ENCODE assay signal across 15 cellular contexts in genomic region chr11:31237819-31238771, GRCh38.
A peak's percentile ranks its signal among the peaks of the same experiment; 100 is the strongest.
DNase-seq lines count a peak whose midpoint lies in the region; ATAC-seq and TF ChIP-seq lines count a peak whose summit lies in the region.
"Had no signal": no experiment of that assay in that cellular context is flagged by ENCODE, and none has a peak within 500 bp of the region (broad histone marks: within the 10 kb centered on the region; RNA-seq: fewer than 3 reads in every experiment).

No MANE protein-coding gene starts in this region.

- H3K9me3 Mint-ChIP-seq in brain, result no peaks in the 10 kb centered on the region
- H3K9me3 Mint-ChIP-seq in activated CD4-positive, alpha-beta T cell treated with anti-CD3 and anti-CD28 coated beads, Interleukin-2, amount 10 ng/mL, durations not matched to agents 24 days and 14 days, result no peaks in the 10 kb centered on the region
- H3K9me3 Mint-ChIP-seq: activated T-cell treated with anti-CD3 and anti-CD28 coated beads, Interleukin-2, amount 50 U/mL, for 4 hours; CD8-positive, alpha-beta T cell had no signal

- 0 out of 2 replicates have a peak overlapping the region, but pooled peaks have one; percentile 32 for H2AFZ ChIP-seq in Loucy (ENCODE audit: low read length)

- H3K4me2 ChIP-seq in Loucy (ENCODE audit: low read depth, low read length, poor library complexity, severe bottlenecking), result no peak overlapping the region

- H3K27ac Mint-ChIP-seq in brain, result peak overlapping the region; percentile 35 to 91 (median 60)
- H3K27ac Mint-ChIP-seq in activated CD4-positive, alpha-beta T cell treated with anti-CD3 and anti-CD28 coated beads, Interleukin-2, amount 10 ng/mL, durations not matched to agents 24 days and 14 days, result no peak overlapping the region
- H3K27ac Mint-ChIP-seq: CD8-positive, alpha-beta T cell had no signal

- H3K4me1 ChIP-seq in Loucy (ENCODE audit: insufficient read depth, low read length, poor library complexity, severe bottlenecking) (no peaks in the 10 kb centered on the region), colonic mucosa (no peaks in the 10 kb centered on the region)
- H3K4me1 ChIP-seq: testis had no signal

- H3K9me3 ChIP-seq in Loucy (ENCODE audit: insufficient read depth, low read depth, low read length) (no peaks in the 10 kb centered on the region), colonic mucosa (no peaks in the 10 kb centered on the region)
- H3K9me3 ChIP-seq: testis had no signal

- no peaks in the 10 kb centered on the region for H3F3A ChIP-seq in Loucy (ENCODE audit: low read depth)

- intact Hi-C loops in colonic mucosa (cut with DNase I), result no loop called here
- intact Hi-C loops in activated CD4-positive, alpha-beta T cell treated with anti-CD3 and anti-CD28 coated beads, Interleukin-2, amount 10 ng/mL, durations not matched to agents 24 days and 14 days (cut with micrococcal nuclease), result no loop called here

- H3K27me3 Mint-ChIP-seq in brain, result peaks cover 18% of the 10 kb centered on the region
- H3K27me3 Mint-ChIP-seq in activated CD4-positive, alpha-beta T cell treated with anti-CD3 and anti-CD28 coated beads, Interleukin-2, amount 10 ng/mL, durations not matched to agents 24 days and 14 days, result peaks cover 5% of the 10 kb centered on the region

- TF ChIP-seq CTCF in Loucy (conservative IDR thresholded peaks at IDR 0.05; ENCODE audit: low read length) (no peak), brain (conservative IDR thresholded peaks at IDR 0.05) (no peak), colonic mucosa (IDR thresholded peaks at IDR 0.05) (no peak)

- ATAC-seq in HG02759 (IDR thresholded peaks at IDR 0.05; ENCODE audit: unreplicated experiment), result no peak
- ATAC-seq: activated T-cell treated with anti-CD3 and anti-CD28 coated beads, Interleukin-2, amount 50 U/mL, for 4 hours; CD8-positive, alpha-beta T cell; esophagus mucosa; sciatic nerve had no signal

- peak overlapping the region; percentile 52 to 67 (median 60) for H3K4me3 Mint-ChIP-seq in brain
- H3K4me3 Mint-ChIP-seq in activated CD4-positive, alpha-beta T cell treated with anti-CD3 and anti-CD28 coated beads, Interleukin-2, amount 10 ng/mL, durations not matched to agents 24 days and 14 days, result no peak overlapping the region
- H3K4me3 Mint-ChIP-seq: activated T-cell treated with anti-CD3 and anti-CD28 coated beads, Interleukin-2, amount 50 U/mL, for 4 hours; CD8-positive, alpha-beta T cell had no signal

- no peaks in the 10 kb centered on the region for H3K36me3 Mint-ChIP-seq in brain
- no peaks in the 10 kb centered on the region for H3K36me3 Mint-ChIP-seq in activated CD4-positive, alpha-beta T cell treated with anti-CD3 and anti-CD28 coated beads, Interleukin-2, amount 10 ng/mL, durations not matched to agents 24 days and 14 days (ENCODE audit: low read depth)
- H3K36me3 Mint-ChIP-seq: CD8-positive, alpha-beta T cell had no signal

- no peak overlapping the region for H3K4me3 ChIP-seq in Loucy (ENCODE audit: low read length, poor library complexity, severe bottlenecking)
- no peak overlapping the region for H3K4me3 ChIP-seq in colonic mucosa
- H3K4me3 ChIP-seq: cardiac muscle cell, testis had no signal

- no peak overlapping the region for H3K27ac ChIP-seq in colonic mucosa
- H3K27ac ChIP-seq: cardiac muscle cell, testis had no signal

- no peaks in the 10 kb centered on the region for H3K79me2 ChIP-seq in Loucy (ENCODE audit: insufficient read depth, low read length)

- DNase-seq in G401 (ENCODE audit: low spot score) (peak; percentile 11), kidney tubule cell (ENCODE audit: low spot score) (peak; percentile 24), colonic mucosa (no peak), HuH-7.5 (ENCODE audit: low spot score) (no peak)
- DNase-seq in activated CD4-positive, alpha-beta T cell treated with anti-CD3 and anti-CD28 coated beads, Interleukin-2, amount 10 ng/mL, durations not matched to agents 24 days and 14 days, result no peak
- DNase-seq: activated T-cell treated with anti-CD3 and anti-CD28 coated beads, Interleukin-2, amount 50 U/mL, for 4 hours; CD8-positive, alpha-beta T cell; NCI-H526; testis had no signal

- H4K20me1 ChIP-seq in Loucy (ENCODE audit: insufficient read depth, low read length, poor library complexity, severe bottlenecking), result no peaks in the 10 kb centered on the region

- H3K27me3 ChIP-seq in Loucy (ENCODE audit: insufficient read depth, low read length, poor library complexity, severe bottlenecking), result no peaks in the 10 kb centered on the region
- no peaks in the 10 kb centered on the region for H3K27me3 ChIP-seq in colonic mucosa
- H3K27me3 ChIP-seq: cardiac muscle cell, testis had no signal

- in situ Hi-C loops in G401 (cut with HindIII; ENCODE audit: low sequenced_read_pairs), result no loop called here

- H3K9ac ChIP-seq in Loucy (ENCODE audit: low read depth, low read length, poor library complexity, severe bottlenecking) (no peak overlapping the region), colonic mucosa (ENCODE audit: low read depth in 2 of 2, low read length in 2 of 2) (no peak overlapping the region)

- peaks cover 37% of the 10 kb centered on the region for H3K4me1 Mint-ChIP-seq in brain
- no peaks in the 10 kb centered on the region for H3K4me1 Mint-ChIP-seq in activated CD4-positive, alpha-beta T cell treated with anti-CD3 and anti-CD28 coated beads, Interleukin-2, amount 10 ng/mL, durations not matched to agents 24 days and 14 days

- H3K36me3 ChIP-seq in Loucy (ENCODE audit: insufficient read depth, low read length) (no peaks in the 10 kb centered on the region), colonic mucosa (no peaks in the 10 kb centered on the region)
- H3K36me3 ChIP-seq: cardiac muscle cell had no signal

- no peaks in the 10 kb centered on the region for H3K9me2 ChIP-seq in Loucy (replicated peaks; ENCODE audit: low read depth, low read length)

Comparison
In these comparisons a context has a peak if more than half of its experiments do, and no peak if none do; other contexts are left out.
1. DNase-seq: peak in G401 (single experiment) and kidney tubule cell (single experiment); none in colonic mucosa (single experiment), HuH-7.5 (single experiment) and activated CD4-positive, alpha-beta T cell treated with anti-CD3 and anti-CD28 coated beads, Interleukin-2, amount 10 ng/mL, durations not matched to agents 24 days and 14 days (single experiment).